Comparison of ENCODE assay signal across 25 cellular contexts in genomic region chr2:232527905-232528470, GRCh38. TPM values are rescaled to one million over a fixed set of nuclear protein-coding genes. Genes with fewer than 3 reads are reported as not detected.
"Had no signal": no experiment of that assay in that cellular context is flagged by ENCODE, and none has a peak within 500 bp of the region (broad histone marks: within the 10 kb centered on the region; RNA-seq: fewer than 3 reads in every experiment).

No MANE protein-coding gene starts in this region.

- H3K9ac ChIP-seq: SK-N-SH had no signal

- ATAC-seq: activated CD8-positive, alpha-beta T cell treated with anti-CD3 and anti-CD28 coated beads, Interleukin-2, amount 10 ng/mL, durations not matched to agents 7 days and 5 days; gastroesophageal sphincter; heart left ventricle; lower lobe of right lung; pancreas; stimulated activated naive CD8-positive, alpha-beta T cell treated with anti-CD3 and anti-CD28 coated beads, Interleukin-15, Interleukin-2, amounts not matched to agents 100 U/mL and 50 U/mL, for 24 hours had no signal

- H3K9me3 Mint-ChIP-seq: activated CD4-positive, alpha-beta T cell treated with anti-CD3 and anti-CD28 coated beads, Interleukin-2, amount 10 ng/mL, durations not matched to agents 24 days and 14 days; activated naive CD4-positive, alpha-beta T cell treated with anti-CD3 and anti-CD28 coated beads, Interleukin-2, amount 50 U/mL, for 24 hours; activated T-helper 1 cell treated with anti-CD3 and anti-CD28 coated beads, Interleukin-12 subunit alpha, Interleukin-12 subunit beta, Interleukin-2, Interleukin-4 antibody, amounts not matched to agents 30 ng/mL and 10 ng/mL and 1 ng/mL, durations not matched to agents 14 hours and 24 hours and 36 hours; naive thymus-derived CD8-positive, alpha-beta T cell had no signal

- H3K27ac Mint-ChIP-seq: activated CD4-positive, alpha-beta T cell treated with anti-CD3 and anti-CD28 coated beads, Interleukin-2, amount 10 ng/mL, durations not matched to agents 24 days and 14 days; activated naive CD4-positive, alpha-beta T cell treated with anti-CD3 and anti-CD28 coated beads, Interleukin-2, amount 50 U/mL, for 24 hours; activated T-helper 1 cell treated with anti-CD3 and anti-CD28 coated beads, Interleukin-12 subunit alpha, Interleukin-12 subunit beta, Interleukin-2, Interleukin-4 antibody, amounts not matched to agents 30 ng/mL and 10 ng/mL and 1 ng/mL, durations not matched to agents 14 hours and 24 hours and 36 hours had no signal

- H3K9me3 ChIP-seq: esophagus muscularis mucosa, gastroesophageal sphincter, heart left ventricle, lower lobe of right lung, pancreas, sigmoid colon, SK-N-SH, spleen, upper lobe of left lung had no signal

- H3K27ac ChIP-seq: esophagus muscularis mucosa, gastroesophageal sphincter, heart left ventricle, lower lobe of right lung, pancreas, sigmoid colon, spleen, upper lobe of left lung had no signal

- H3K4me3 ChIP-seq: esophagus muscularis mucosa, gastroesophageal sphincter, heart left ventricle, lower lobe of right lung, pancreas, sigmoid colon, spleen, upper lobe of left lung had no signal

- H3K4me2 ChIP-seq: SK-N-SH had no signal

- DNase-seq: activated CD4-positive, alpha-beta T cell treated with anti-CD3 and anti-CD28 coated beads, Interleukin-2, amount 10 ng/mL, durations not matched to agents 24 days and 14 days; activated CD8-positive, alpha-beta T cell treated with anti-CD3 and anti-CD28 coated beads, Interleukin-2, amount 10 ng/mL, durations not matched to agents 7 days and 5 days; activated gamma-delta T cell treated with Interleukin-2 at 50 U/mL for 16 hours; caudate nucleus; mesendoderm; naive thymus-derived CD8-positive, alpha-beta T cell; sigmoid colon; SK-N-SH; spleen; stimulated activated CD4-positive, alpha-beta T cell treated with anti-CD3 and anti-CD28 coated beads, Interleukin-4, amount 100 ng/mL, for 24 hours; stimulated activated naive CD8-positive, alpha-beta T cell treated with anti-CD3 and anti-CD28 coated beads, Interleukin-15, Interleukin-2, amounts not matched to agents 100 U/mL and 50 U/mL, for 24 hours; upper lobe of left lung had no signal

- H3K36me3 Mint-ChIP-seq: activated naive CD4-positive, alpha-beta T cell treated with anti-CD3 and anti-CD28 coated beads, Interleukin-2, amount 50 U/mL, for 24 hours; brain had no signal

- H3K36me3 ChIP-seq: esophagus muscularis mucosa, gastroesophageal sphincter, heart left ventricle, lower lobe of right lung, pancreas, sigmoid colon, spleen, upper lobe of left lung had no signal

- H3K4me3 Mint-ChIP-seq: activated CD4-positive, alpha-beta T cell treated with anti-CD3 and anti-CD28 coated beads, Interleukin-2, amount 10 ng/mL, durations not matched to agents 24 days and 14 days; activated CD8-positive, alpha-beta T cell treated with anti-CD3 and anti-CD28 coated beads, Interleukin-2, amount 10 ng/mL, durations not matched to agents 7 days and 5 days; activated naive CD4-positive, alpha-beta T cell treated with anti-CD3 and anti-CD28 coated beads, Interleukin-2, amount 50 U/mL, for 24 hours; activated T-helper 1 cell treated with anti-CD3 and anti-CD28 coated beads, Interleukin-12 subunit alpha, Interleukin-12 subunit beta, Interleukin-2, Interleukin-4 antibody, amounts not matched to agents 30 ng/mL and 10 ng/mL and 1 ng/mL, durations not matched to agents 14 hours and 24 hours and 36 hours had no signal

RNA-seq across cellular contexts. Expression of gene CHRND, which starts 2.0 kb away (rescaled TPM):
- total RNA-seq: activated CD4-positive, alpha-beta T cell treated with anti-CD3 and anti-CD28 coated beads, Interleukin-2, amount 10 ng/mL, durations not matched to agents 24 days and 14 days; activated CD8-positive, alpha-beta T cell treated with anti-CD3 and anti-CD28 coated beads, Interleukin-2, amount 10 ng/mL, durations not matched to agents 7 days and 5 days; activated T-helper 1 cell treated with anti-CD3 and anti-CD28 coated beads, Interleukin-12 subunit alpha, Interleukin-12 subunit beta, Interleukin-2, Interleukin-4 antibody, amounts not matched to agents 30 ng/mL and 10 ng/mL and 1 ng/mL, durations not matched to agents 14 hours and 24 hours and 36 hours; aorta; dermis microvascular lymphatic vessel endothelial cell; esophagus muscularis mucosa; gastroesophageal sphincter; heart left ventricle; lower lobe of right lung; mucosa of gallbladder; naive thymus-derived CD8-positive, alpha-beta T cell; sigmoid colon; subcutaneous adipose tissue; T-helper 2 cell treated with Interferon-gamma antibody and Interleukin-4, amounts not matched to agents 100 ng/mL and 5 ng/mL, for 36 hours; upper lobe of left lung had no signal
- polyA plus RNA-seq: aorta; heart left ventricle; naive thymus-derived CD8-positive, alpha-beta T cell; sigmoid colon; spleen had no signal

RNA-seq across cellular contexts. Expression of gene PRSS56, which starts 7.8 kb away (rescaled TPM):
- total RNA-seq: activated CD4-positive, alpha-beta T cell treated with anti-CD3 and anti-CD28 coated beads, Interleukin-2, amount 10 ng/mL, durations not matched to agents 24 days and 14 days; activated CD8-positive, alpha-beta T cell treated with anti-CD3 and anti-CD28 coated beads, Interleukin-2, amount 10 ng/mL, durations not matched to agents 7 days and 5 days; activated T-helper 1 cell treated with anti-CD3 and anti-CD28 coated beads, Interleukin-12 subunit alpha, Interleukin-12 subunit beta, Interleukin-2, Interleukin-4 antibody, amounts not matched to agents 30 ng/mL and 10 ng/mL and 1 ng/mL, durations not matched to agents 14 hours and 24 hours and 36 hours; aorta; dermis microvascular lymphatic vessel endothelial cell; esophagus muscularis mucosa; gastroesophageal sphincter; lower lobe of right lung; mucosa of gallbladder; naive thymus-derived CD8-positive, alpha-beta T cell; pancreas; sigmoid colon; subcutaneous adipose tissue; T-helper 2 cell treated with Interferon-gamma antibody and Interleukin-4, amounts not matched to agents 100 ng/mL and 5 ng/mL, for 36 hours; upper lobe of left lung had no signal
- polyA plus RNA-seq: aorta; naive thymus-derived CD8-positive, alpha-beta T cell; sigmoid colon; SK-N-SH had no signal

RNA-seq across cellular contexts. Expression of gene CHRNG, which starts 11.5 kb away (rescaled TPM):
- total RNA-seq: activated CD4-positive, alpha-beta T cell treated with anti-CD3 and anti-CD28 coated beads, Interleukin-2, amount 10 ng/mL, durations not matched to agents 24 days and 14 days; activated CD8-positive, alpha-beta T cell treated with anti-CD3 and anti-CD28 coated beads, Interleukin-2, amount 10 ng/mL, durations not matched to agents 7 days and 5 days; activated T-helper 1 cell treated with anti-CD3 and anti-CD28 coated beads, Interleukin-12 subunit alpha, Interleukin-12 subunit beta, Interleukin-2, Interleukin-4 antibody, amounts not matched to agents 30 ng/mL and 10 ng/mL and 1 ng/mL, durations not matched to agents 14 hours and 24 hours and 36 hours; aorta; dermis microvascular lymphatic vessel endothelial cell; esophagus muscularis mucosa; gastroesophageal sphincter; heart left ventricle; lower lobe of right lung; mucosa of gallbladder; naive thymus-derived CD8-positive, alpha-beta T cell; pancreas; sigmoid colon; spleen; subcutaneous adipose tissue; T-helper 2 cell treated with Interferon-gamma antibody and Interleukin-4, amounts not matched to agents 100 ng/mL and 5 ng/mL, for 36 hours; upper lobe of left lung had no signal
- polyA plus RNA-seq: aorta, heart left ventricle, pancreas, sigmoid colon, SK-N-SH had no signal
